8 cellular contexts compared by ENCODE assay signal in genomic region chr9:125189361-125190289, GRCh38. TPM values are rescaled to one million over a fixed set of nuclear protein-coding genes. Genes with fewer than 3 reads are reported as not detected.
A peak's percentile ranks its signal among the peaks of the same experiment; 100 is the strongest.
DNase-seq lines count a peak whose midpoint lies in the region; ATAC-seq and TF ChIP-seq lines count a peak whose summit lies in the region.

TSS of gene PPP6C (minus strand) at chr9:125189803. CDS start at chr9:125189718, 85 bp downstream.

- intact Hi-C loops in activated CD4-positive, alpha-beta memory T cell treated with anti-CD3 and anti-CD28 coated beads for 36 hours (cut with micrococcal nuclease), result loop anchor here (1.0 to 5.0 kb wide), 6 partner anchors 11 to 417 kb away; partner anchors contain the start of genes HSPA5, NR6A1, RABEPK and SCAI
- intact Hi-C loops in dorsolateral prefrontal cortex (cut with DNase I), result loop anchor here (1.0 to 10.0 kb wide), 6 partner anchors 11 to 415 kb away; partner anchors contain the start of genes GOLGA1 (in 2 of the 2), GAPVD1 (in 1 of the 2), HSPA5 (in 1 of the 2) and NR6A1 (in 1 of the 2)
- intact Hi-C loops in lower leg skin (cut with DNase I; ENCODE audit: low total_unique reads), result no loop called here

- CTCF ChIA-PET in activated CD4-positive, alpha-beta memory T cell treated with anti-CD3 and anti-CD28 coated beads for 36 hours (lab: Charles Lee), result interaction anchor here (0.8 to 1.4 kb wide), 3 partner anchors 10 to 72 kb away, joined by 3 to 4 read pairs (median 3); partner anchors contain the start of genes GAPVD1 and HSPA5

- H3K4me3 ChIP-seq in CD4-positive, CD25-positive, alpha-beta regulatory T cell (ENCODE audit: low read depth, low read length), result peak within 1 kb of the TSS; percentile 97
- H3K4me3 ChIP-seq in dorsolateral prefrontal cortex, result peak within 1 kb of the TSS; percentile 63 to 100 (median 97)
- peak within 1 kb of the TSS; percentile 99 for H3K4me3 ChIP-seq in lower leg skin (ENCODE audit: low read depth, poor library complexity, severe bottlenecking)

- TF ChIP-seq CTCF in dorsolateral prefrontal cortex (IDR thresholded peaks at IDR 0.05 in 54 of 56, conservative IDR thresholded peaks at IDR 0.05 in 2 of 56; ENCODE audit: low read depth in 1 of 56, partially characterized antibody in 56 of 56) (peak in 55 of 56 donors; percentile 45 to 89 (median 74)), lower leg skin (IDR thresholded peaks at IDR 0.05) (peak in 1 of 3 donors; percentile 65)

- H3K4me1 ChIP-seq in CD4-positive, CD25-positive, alpha-beta regulatory T cell (ENCODE audit: control insufficient read depth, insufficient read depth, low read length, poor library complexity, severe bottlenecking), result peaks cover 67% of the 10 kb centered on the region

- peaks cover 15% of the 10 kb centered on the region for H3K36me3 Mint-ChIP-seq in CD4-positive, CD25-positive, alpha-beta regulatory T cell
- no peaks in the 10 kb centered on the region for H3K36me3 Mint-ChIP-seq in activated CD4-positive, alpha-beta memory T cell treated with anti-CD3 and anti-CD28 coated beads for 36 hours

- no peaks in the 10 kb centered on the region for H3K27me3 ChIP-seq in CD4-positive, CD25-positive, alpha-beta regulatory T cell (ENCODE audit: control insufficient read depth, insufficient read depth, low read length)
- H3K27me3 ChIP-seq in dorsolateral prefrontal cortex, result no peaks in the 10 kb centered on the region

- H3K4me1 Mint-ChIP-seq in CD4-positive, CD25-positive, alpha-beta regulatory T cell, result peaks cover 12 to 83% (median 32%) of the 10 kb centered on the region in 4 donors
- peaks cover 54% of the 10 kb centered on the region for H3K4me1 Mint-ChIP-seq in activated CD4-positive, alpha-beta memory T cell treated with anti-CD3 and anti-CD28 coated beads for 36 hours (ENCODE audit: low read depth)

- peak in 1 of 2 donors; percentile 56 for TF ChIP-seq POLR2A in lower leg skin (IDR thresholded peaks at IDR 0.05)

- peak; percentile 95 to 98 (median 96) for DNase-seq in CD4-positive, CD25-positive, alpha-beta regulatory T cell
- DNase-seq in NCI-H82 (lab: John Stamatoyannopoulos, UW) (peak; percentile 96), dorsolateral prefrontal cortex (peak; percentile 96 to 99 (median 98)), lower leg skin (ENCODE audit: low spot score in 2 of 2) (peak; percentile 95 to 99)
- DNase-seq in activated CD4-positive, alpha-beta memory T cell treated with anti-CD3 and anti-CD28 coated beads for 36 hours, result peak; percentile 99
- peak; percentile 97 to 98 for DNase-seq in stimulated activated CD4-positive, alpha-beta T cell treated with anti-CD3 and anti-CD28 coated beads, Interleukin-4, amount 100 ng/mL, for 48 hours (ENCODE audit: low read depth in 2 of 2)

- peak within 1 kb of the TSS; percentile 95 to 98 (median 98) for H3K27ac Mint-ChIP-seq in CD4-positive, CD25-positive, alpha-beta regulatory T cell
- H3K27ac Mint-ChIP-seq in activated CD4-positive, alpha-beta memory T cell treated with anti-CD3 and anti-CD28 coated beads for 36 hours, result peak within 1 kb of the TSS; percentile 95

- H3K9me3 Mint-ChIP-seq in CD4-positive, CD25-positive, alpha-beta regulatory T cell, result no peaks in the 10 kb centered on the region
- no peaks in the 10 kb centered on the region for H3K9me3 Mint-ChIP-seq in activated CD4-positive, alpha-beta memory T cell treated with anti-CD3 and anti-CD28 coated beads for 36 hours

- H3K27ac ChIP-seq in CD4-positive, CD25-positive, alpha-beta regulatory T cell (ENCODE audit: insufficient read depth, low read length, poor library complexity, severe bottlenecking), result peak within 1 kb of the TSS; percentile 93
- H3K27ac ChIP-seq in dorsolateral prefrontal cortex, result peak within 1 kb of the TSS; percentile 47 to 96 (median 87)

- H3K9me3 ChIP-seq in CD4-positive, CD25-positive, alpha-beta regulatory T cell (ENCODE audit: control insufficient read depth in 2 of 2, low read length in 2 of 2), result no peaks in the 10 kb centered on the region

- POLR2A ChIA-PET in activated CD4-positive, alpha-beta memory T cell treated with anti-CD3 and anti-CD28 coated beads for 36 hours (lab: Charles Lee), result interaction anchor here (1.3 to 1.4 kb wide), 2 partner anchors 10 to 52 kb away, joined by 8 to 15 read pairs; partner anchors contain the start of genes HSPA5 and RABEPK

- peak within 1 kb of the TSS; percentile 94 to 99 (median 98) for H3K4me3 Mint-ChIP-seq in CD4-positive, CD25-positive, alpha-beta regulatory T cell
- H3K4me3 Mint-ChIP-seq in activated CD4-positive, alpha-beta memory T cell treated with anti-CD3 and anti-CD28 coated beads for 36 hours, result peak within 1 kb of the TSS; percentile 97

- ATAC-seq in CD4-positive, CD25-positive, alpha-beta regulatory T cell (ENCODE audit: low read depth in 2 of 2), result peak; percentile 95 to 98
- peak; percentile 95 for ATAC-seq in GM19397 (IDR thresholded peaks at IDR 0.05; ENCODE audit: unreplicated experiment)
- peak; percentile 92 for ATAC-seq in HG03571 (IDR thresholded peaks at IDR 0.05; ENCODE audit: unreplicated experiment)

- 0% methylated on average over 62 to 64 of the region's 82 CpGs for WGBS in lower leg skin, 2 donors

- H3K36me3 ChIP-seq in CD4-positive, CD25-positive, alpha-beta regulatory T cell (ENCODE audit: control insufficient read depth, insufficient read depth, low read length), result peaks cover 2% of the 10 kb centered on the region

- no peaks in the 10 kb centered on the region for H3K27me3 Mint-ChIP-seq in CD4-positive, CD25-positive, alpha-beta regulatory T cell
- H3K27me3 Mint-ChIP-seq in activated CD4-positive, alpha-beta memory T cell treated with anti-CD3 and anti-CD28 coated beads for 36 hours, result no peaks in the 10 kb centered on the region

RNA-seq across cellular contexts. Expression of gene PPP6C, which starts in this region (rescaled TPM):
- total RNA-seq in CD4-positive, CD25-positive, alpha-beta regulatory T cell, result 44.6 TPM
- 10 to 100 TPM; 60.0 to 81.6 (median 67.0) TPM for polyA plus RNA-seq in CD4-positive, CD25-positive, alpha-beta regulatory T cell
- 10 to 100 TPM; 46.7 to 47.4 TPM for total RNA-seq in activated CD4-positive, alpha-beta memory T cell treated with anti-CD3 and anti-CD28 coated beads for 36 hours
- total RNA-seq in dorsolateral prefrontal cortex (10 to 100 TPM; 30.0 to 59.2 (median 44.9) TPM), lower leg skin (10 to 100 TPM; 26.0 to 29.9 (median 29.5) TPM)

Comparison
In these comparisons a context has a peak if more than half of its experiments do, and no peak if none do; other contexts are left out.
1. Peak in every context shown above with its lines: DNase-seq, ATAC-seq, H3K4me3 ChIP-seq and H3K27ac ChIP-seq.